In genomic region chr7:95104739-95105138, GRCh38 we compare ENCODE assay signal across 12 cellular contexts.
DNase-seq lines count a peak whose midpoint lies in the region; ATAC-seq and TF ChIP-seq lines count a peak whose summit lies in the region.
"Had no signal": no experiment of that assay in that cellular context is flagged by ENCODE, and none has a peak within 500 bp of the region (broad histone marks: within the 10 kb centered on the region; RNA-seq: fewer than 3 reads in every experiment).

No MANE protein-coding gene starts in this region.

- no peaks in the 10 kb centered on the region for H3K27me3 ChIP-seq in prostate gland (replicated peaks; ENCODE audit: insufficient read depth)
- H3K27me3 ChIP-seq: SJSA1, tibial nerve had no signal

- H3K9me3 ChIP-seq in prostate gland = no peaks in the 10 kb centered on the region
- H3K9me3 ChIP-seq: SJSA1, tibial nerve had no signal

- 6% methylated on average over 1 of the region's 1 CpG for WGBS in prostate gland

- H3K27ac ChIP-seq in prostate gland = no peak overlapping the region
- H3K27ac ChIP-seq: SJSA1, tibial nerve had no signal

- ATAC-seq in HG02973 (IDR thresholded peaks at IDR 0.05; ENCODE audit: unreplicated experiment) = no peak
- ATAC-seq: activated CD8-positive, alpha-beta T cell treated with anti-CD3 and anti-CD28 coated beads for 36 hours had no signal

- H3K36me3 ChIP-seq in prostate gland = no peaks in the 10 kb centered on the region
- H3K36me3 ChIP-seq: SJSA1, tibial nerve had no signal

- TF ChIP-seq POLR2A in prostate gland (IDR thresholded peaks at IDR 0.05) = no peak

- intact Hi-C loops in prostate gland (cut with DNase I) = no loop called here

- in situ Hi-C loops in G401 (cut with HindIII; ENCODE audit: low sequenced_read_pairs) = no loop called here

- DNase-seq in G401 (ENCODE audit: low spot score) = peak; percentile 73
- peak; percentile 51 for DNase-seq in RPMI8226
- peak; percentile 96 for DNase-seq in epithelial cell of proximal tubule (ENCODE audit: low read depth)
- peak; percentile 56 for DNase-seq in prostate gland (ENCODE audit: low spot score)
- no peak for DNase-seq in cerebellar nuclear complex (lab: John Stamatoyannopoulos, UW)
- no peak for DNase-seq in stimulated activated CD4-positive, alpha-beta T cell treated with anti-CD3 and anti-CD28 coated beads, Interleukin-4, amount 100 ng/mL, for 24 hours
- no peak for DNase-seq in putamen (ENCODE audit: low spot score)
- DNase-seq: activated CD8-positive, alpha-beta T cell treated with anti-CD3 and anti-CD28 coated beads for 36 hours; CD4-positive, CD25-positive, alpha-beta regulatory T cell had no signal

- TF ChIP-seq CTCF in epithelial cell of proximal tubule (conservative IDR thresholded peaks at IDR 0.05; ENCODE audit: low read depth, low read length) (no peak), prostate gland (IDR thresholded peaks at IDR 0.05) (no peak)

- no peaks in the 10 kb centered on the region for H3K4me1 ChIP-seq in prostate gland (replicated peaks)
- H3K4me1 ChIP-seq: SJSA1 had no signal

- H3K4me3 ChIP-seq in epithelial cell of proximal tubule (ENCODE audit: low read depth, low read length) (no peak overlapping the region), prostate gland (no peak overlapping the region)
- H3K4me3 ChIP-seq: SJSA1, tibial nerve had no signal

Comparison
In these comparisons a context has a peak if more than half of its experiments do, and no peak if none do; other contexts are left out.
1. DNase-seq: peak in G401 (single experiment), RPMI8226 (single experiment), epithelial cell of proximal tubule (single experiment) and prostate gland (single experiment); none in cerebellar nuclear complex (0 of 2), stimulated activated CD4-positive, alpha-beta T cell treated with anti-CD3 and anti-CD28 coated beads, Interleukin-4, amount 100 ng/mL, for 24 hours (single experiment) and putamen (single experiment).